In genomic region chr14:35807131-35807961, GRCh38 we compare ENCODE assay signal across 9 cellular contexts. TPM values are rescaled to one million over a fixed set of nuclear protein-coding genes. Genes with fewer than 3 reads are reported as not detected.
DNase-seq lines count a peak whose midpoint lies in the region; FAIRE-seq and TF ChIP-seq lines count a peak whose summit lies in the region.
"Had no signal": no experiment of that assay in that cellular context is flagged by ENCODE, and none has a peak within 500 bp of the region (broad histone marks: within the 10 kb centered on the region; RNA-seq: fewer than 3 reads in every experiment).

No MANE protein-coding gene starts in this region.

- TF ChIP-seq CTCF in AG04449 (IDR thresholded peaks at IDR 0.05; ENCODE audit: insufficient read depth, low read length, missing control alignments), result no peak
- TF ChIP-seq CTCF in brain (conservative IDR thresholded peaks at IDR 0.05), result no peak

- peaks cover 22% of the 10 kb centered on the region for H3K36me3 Mint-ChIP-seq in brain

- H3K27ac ChIP-seq in HUES48 (ENCODE audit: low read depth, low read length), result no peak overlapping the region
- no peak overlapping the region for H3K27ac ChIP-seq in muscle layer of duodenum (ENCODE audit: low read length)

- H3K9me3 Mint-ChIP-seq in brain, result no peaks in the 10 kb centered on the region

- H3K4me3 ChIP-seq in AG04449 (ENCODE audit: low read depth, low read length) (peak overlapping the region; percentile 82), HUES48 (ENCODE audit: low read depth, low read length) (peak overlapping the region; percentile 91), muscle layer of duodenum (ENCODE audit: low read depth in 1 of 2, low read length in 2 of 2) (peak overlapping the region; percentile 30 to 87)
- H3K4me3 ChIP-seq: lung had no signal

- H3K9me3 ChIP-seq in HUES48 (ENCODE audit: control insufficient read depth, insufficient read depth, low read length), result no peaks in the 10 kb centered on the region
- H3K9me3 ChIP-seq in muscle layer of duodenum (ENCODE audit: control insufficient read depth in 1 of 2, low read length in 2 of 2), result no peaks in the 10 kb centered on the region

- H3K9ac ChIP-seq in HUES48 (ENCODE audit: low read depth, low read length), result no peak overlapping the region

- H3K27me3 Mint-ChIP-seq in brain, result peaks cover 6% of the 10 kb centered on the region

- CTCF ChIA-PET in AG04449 (lab: Yijun Ruan, JAX), result interaction anchor here (1.0 to 6.0 kb wide), 3 partner anchors 11 to 19 kb away, joined by 3 to 80 read pairs (median 3); partner anchors contain the start of gene BRMS1L

- H3K27ac Mint-ChIP-seq in brain, result peak overlapping the region; percentile 4 to 97 (median 93)

- no peak for FAIRE-seq in GM12891 (lab: Jason Lieb, UNC)

- POLR2A ChIA-PET in AG04449 (lab: Yijun Ruan, JAX), result no interaction called here

- DNase-seq in AG04449 (ENCODE audit: low read depth, low spot score) (no peak), AML-193 (lab: John Stamatoyannopoulos, UW) (no peak), GM12891 (ENCODE audit: insufficient read length, low spot score) (no peak), NCI-H2081 (lab: John Stamatoyannopoulos, UW) (no peak), SKM-1 treated with dmso at 0.1 percent for 144 hours (lab: John Stamatoyannopoulos, UW; ENCODE audit: unreplicated experiment) (no peak)

- H3K4me1 ChIP-seq in HUES48 (ENCODE audit: control insufficient read depth, insufficient read depth, low read length) (peaks cover 15% of the 10 kb centered on the region; the same call in 1 of the 2 replicates), muscle layer of duodenum (ENCODE audit: control insufficient read depth in 1 of 2, insufficient read depth in 2 of 2, low read length in 2 of 2) (peaks cover 6 to 27% of the 10 kb centered on the region in 2 donors)

- H3K4me1 Mint-ChIP-seq in brain, result peaks cover 39% of the 10 kb centered on the region

- H3K27me3 ChIP-seq in HUES48 (ENCODE audit: control insufficient read depth, insufficient read depth, low read length) (no peaks in the 10 kb centered on the region), muscle layer of duodenum (ENCODE audit: low read depth, low read length) (no peaks in the 10 kb centered on the region)

- H3K4me3 Mint-ChIP-seq in brain, result peak overlapping the region; percentile 92 to 99 (median 97)

- H3K36me3 ChIP-seq in HUES48 (ENCODE audit: control insufficient read depth, insufficient read depth, low read length) (no peaks in the 10 kb centered on the region), muscle layer of duodenum (ENCODE audit: control insufficient read depth in 1 of 2, insufficient read depth in 2 of 2, low read length in 2 of 2) (no peaks in the 10 kb centered on the region)

- TF ChIP-seq POLR2A in GM12891 (IDR thresholded peaks at IDR 0.05; ENCODE audit: low read depth, low read length), result no peak

TF ChIP-seq in GM12891, 5 proteins besides CTCF, POLR2A, EP300 and RAD21:
- TF ChIP-seq POU2F2 (IDR thresholded peaks at IDR 0.05; ENCODE audit: low read depth, low read length) (no peak), SPI1 (IDR thresholded peaks at IDR 0.05; ENCODE audit: low read depth, low read length) (no peak), PAX5 (IDR thresholded peaks at IDR 0.05; ENCODE audit: insufficient read depth, low read length, severe bottlenecking) (no peak), POLR2AphosphoS5 (IDR thresholded peaks at IDR 0.05; ENCODE audit: low read depth, low read length) (no peak), TAF1 (IDR thresholded peaks at IDR 0.05; ENCODE audit: low read depth, low read length) (no peak)

RNA-seq across cellular contexts. Expression of gene RALGAPA1, which starts 1.7 kb away (rescaled TPM):
- polyA plus RNA-seq in brain (ENCODE audit: insufficient read depth, low read depth, low replicate concordance), result 23.5 TPM
- 6.7 TPM for polyA plus RNA-seq in GM12891 (2012; ENCODE audit: low read depth, missing spikeins)

RNA-seq across cellular contexts. Expression of gene BRMS1L, which starts 18.8 kb away (rescaled TPM):
- 4.1 TPM for polyA plus RNA-seq in brain (ENCODE audit: insufficient read depth, low read depth, low replicate concordance)
- 4.7 TPM for polyA plus RNA-seq in GM12891 (2012; ENCODE audit: low read depth, missing spikeins)
